In genomic region chr20:63625771-63626423, GRCh38 we compare ENCODE assay signal across 1 cellular context.
TF ChIP-seq lines count a peak whose summit lies in the region.

No MANE protein-coding gene starts in this region.

TF ChIP-seq in IMR-90, 13 proteins besides CTCF, POLR2A, EP300 and RAD21 (continued from another document):
- TF ChIP-seq USF2 (IDR thresholded peaks at IDR 0.05; ENCODE audit: low read depth, low read length) (no peak), CEBPB (IDR thresholded peaks at IDR 0.05; ENCODE audit: low read depth, low read length) (no peak), NFE2L2 (IDR thresholded peaks at IDR 0.05; ENCODE audit: low read depth, low read length) (no peak)
